ENCODE assay signal across 1 cellular context in the genomic region with DNA sequence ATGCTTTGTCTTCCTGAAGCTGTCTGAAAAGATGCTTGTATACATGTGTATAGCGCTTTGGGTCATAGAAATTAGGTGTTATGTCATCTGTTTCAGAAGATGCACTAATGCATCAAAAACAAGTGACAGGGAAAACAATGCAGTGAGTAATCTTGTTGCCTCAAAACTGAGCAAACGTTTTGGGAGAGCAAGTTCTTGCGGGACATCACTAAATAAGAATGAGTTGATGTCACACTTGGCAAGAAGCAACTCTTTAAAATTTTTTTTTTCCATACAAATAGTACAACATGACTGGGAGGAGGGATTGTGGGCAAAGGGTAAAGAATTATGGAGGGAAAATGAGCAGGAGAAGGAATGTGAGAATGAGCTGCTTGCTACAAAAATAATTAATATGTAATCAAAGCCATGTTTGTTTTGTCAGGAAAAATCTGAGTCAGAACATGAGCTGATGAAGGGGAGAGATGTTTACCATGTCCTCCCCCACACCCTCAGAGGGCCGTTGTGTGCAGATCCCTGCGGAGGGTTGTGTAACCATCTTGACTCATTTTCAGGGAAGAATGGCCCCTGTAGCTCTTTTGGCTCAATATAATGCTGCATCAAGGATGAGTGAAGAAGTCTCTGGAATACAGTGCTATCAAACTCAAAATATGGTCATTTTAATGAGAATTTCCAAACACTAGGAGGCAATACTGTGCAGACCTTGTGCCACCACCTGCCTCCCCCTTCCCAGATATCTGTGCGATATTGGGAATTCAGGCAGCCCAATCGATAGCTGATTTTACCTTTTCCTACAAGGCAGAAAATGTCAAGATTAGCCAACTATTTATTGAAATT.
TF ChIP-seq lines count a peak whose summit lies in the region.

No MANE protein-coding gene starts in this region.

TF ChIP-seq in HepG2, 621 proteins besides CTCF, POLR2A, EP300 and RAD21 (continued from another document and continues in another):
- 0 out of 2 replicates have a peak, but pooled peaks have one; percentile 9 for TF ChIP-seq MAFF (IDR thresholded peaks at IDR 0.05; ENCODE audit: low read depth, low read length)
- no peak for TF ChIP-seq FOXO4 (CRISPR knock-in tag; conservative IDR thresholded peaks at IDR 0.05)
- TF ChIP-seq FOXA3 (CRISPR knock-in tag; IDR thresholded peaks at IDR 0.05), result peak; percentile 91
- no peak for TF ChIP-seq ATRX (CRISPR knock-in tag; IDR thresholded peaks at IDR 0.05; ENCODE audit: borderline replicate concordance)
- no peak for TF ChIP-seq HOXA7 (CRISPR knock-in tag; IDR thresholded peaks at IDR 0.05)
- peak; percentile 67 for TF ChIP-seq KAT8 (CRISPR knock-in tag; IDR thresholded peaks at IDR 0.05)
- TF ChIP-seq, protein P1, sequence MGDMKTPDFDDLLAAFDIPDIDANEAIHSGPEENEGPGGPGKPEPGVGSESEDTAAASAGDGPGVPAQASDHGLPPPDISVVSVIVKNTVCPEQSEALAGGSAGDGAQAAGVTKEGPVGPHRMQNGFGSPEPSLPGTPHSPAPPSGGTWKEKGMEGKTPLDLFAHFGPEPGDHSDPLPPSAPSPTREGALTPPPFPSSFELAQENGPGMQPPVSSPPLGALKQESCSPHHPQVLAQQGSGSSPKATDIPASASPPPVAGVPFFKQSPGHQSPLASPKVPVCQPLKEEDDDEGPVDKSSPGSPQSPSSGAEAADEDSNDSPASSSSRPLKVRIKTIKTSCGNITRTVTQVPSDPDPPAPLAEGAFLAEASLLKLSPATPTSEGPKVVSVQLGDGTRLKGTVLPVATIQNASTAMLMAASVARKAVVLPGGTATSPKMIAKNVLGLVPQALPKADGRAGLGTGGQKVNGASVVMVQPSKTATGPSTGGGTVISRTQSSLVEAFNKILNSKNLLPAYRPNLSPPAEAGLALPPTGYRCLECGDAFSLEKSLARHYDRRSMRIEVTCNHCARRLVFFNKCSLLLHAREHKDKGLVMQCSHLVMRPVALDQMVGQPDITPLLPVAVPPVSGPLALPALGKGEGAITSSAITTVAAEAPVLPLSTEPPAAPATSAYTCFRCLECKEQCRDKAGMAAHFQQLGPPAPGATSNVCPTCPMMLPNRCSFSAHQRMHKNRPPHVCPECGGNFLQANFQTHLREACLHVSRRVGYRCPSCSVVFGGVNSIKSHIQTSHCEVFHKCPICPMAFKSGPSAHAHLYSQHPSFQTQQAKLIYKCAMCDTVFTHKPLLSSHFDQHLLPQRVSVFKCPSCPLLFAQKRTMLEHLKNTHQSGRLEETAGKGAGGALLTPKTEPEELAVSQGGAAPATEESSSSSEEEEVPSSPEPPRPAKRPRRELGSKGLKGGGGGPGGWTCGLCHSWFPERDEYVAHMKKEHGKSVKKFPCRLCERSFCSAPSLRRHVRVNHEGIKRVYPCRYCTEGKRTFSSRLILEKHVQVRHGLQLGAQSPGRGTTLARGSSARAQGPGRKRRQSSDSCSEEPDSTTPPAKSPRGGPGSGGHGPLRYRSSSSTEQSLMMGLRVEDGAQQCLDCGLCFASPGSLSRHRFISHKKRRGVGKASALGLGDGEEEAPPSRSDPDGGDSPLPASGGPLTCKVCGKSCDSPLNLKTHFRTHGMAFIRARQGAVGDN (CRISPR knock-in tag; IDR thresholded peaks at IDR 0.05), result no peak
- no peak for TF ChIP-seq CCDC6 (CRISPR knock-in tag; IDR thresholded peaks at IDR 0.05)
- TF ChIP-seq, protein P2, sequence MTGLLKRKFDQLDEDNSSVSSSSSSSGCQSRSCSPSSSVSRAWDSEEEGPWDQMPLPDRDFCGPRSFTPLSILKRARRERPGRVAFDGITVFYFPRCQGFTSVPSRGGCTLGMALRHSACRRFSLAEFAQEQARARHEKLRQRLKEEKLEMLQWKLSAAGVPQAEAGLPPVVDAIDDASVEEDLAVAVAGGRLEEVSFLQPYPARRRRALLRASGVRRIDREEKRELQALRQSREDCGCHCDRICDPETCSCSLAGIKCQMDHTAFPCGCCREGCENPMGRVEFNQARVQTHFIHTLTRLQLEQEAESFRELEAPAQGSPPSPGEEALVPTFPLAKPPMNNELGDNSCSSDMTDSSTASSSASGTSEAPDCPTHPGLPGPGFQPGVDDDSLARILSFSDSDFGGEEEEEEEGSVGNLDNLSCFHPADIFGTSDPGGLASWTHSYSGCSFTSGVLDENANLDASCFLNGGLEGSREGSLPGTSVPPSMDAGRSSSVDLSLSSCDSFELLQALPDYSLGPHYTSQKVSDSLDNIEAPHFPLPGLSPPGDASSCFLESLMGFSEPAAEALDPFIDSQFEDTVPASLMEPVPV (CRISPR knock-in tag; IDR thresholded peaks at IDR 0.05), result no peak
- no peak for TF ChIP-seq TERF1 (CRISPR knock-in tag; IDR thresholded peaks at IDR 0.05)
- no peak for TF ChIP-seq MEIS1 (CRISPR knock-in tag; IDR thresholded peaks at IDR 0.05; ENCODE audit: borderline replicate concordance)
- TF ChIP-seq SOX6 (IDR thresholded peaks at IDR 0.05), result no peak
- peak; percentile 78; the same call in 1 of the 2 replicates for TF ChIP-seq SOX6 (CRISPR knock-in tag; IDR thresholded peaks at IDR 0.05)
- TF ChIP-seq ZNF569 (CRISPR knock-in tag; IDR thresholded peaks at IDR 0.05; ENCODE audit: borderline replicate concordance), result no peak
- no peak for TF ChIP-seq YEATS4 (CRISPR knock-in tag; IDR thresholded peaks at IDR 0.05; ENCODE audit: borderline replicate concordance)
- TF ChIP-seq ZNF101 (CRISPR knock-in tag; IDR thresholded peaks at IDR 0.05; ENCODE audit: borderline replicate concordance, low read depth), result no peak
- TF ChIP-seq ZNF296 (CRISPR knock-in tag; conservative IDR thresholded peaks at IDR 0.05), result no peak
- no peak for TF ChIP-seq ZFY (CRISPR knock-in tag; IDR thresholded peaks at IDR 0.05)
- TF ChIP-seq, protein P3, sequence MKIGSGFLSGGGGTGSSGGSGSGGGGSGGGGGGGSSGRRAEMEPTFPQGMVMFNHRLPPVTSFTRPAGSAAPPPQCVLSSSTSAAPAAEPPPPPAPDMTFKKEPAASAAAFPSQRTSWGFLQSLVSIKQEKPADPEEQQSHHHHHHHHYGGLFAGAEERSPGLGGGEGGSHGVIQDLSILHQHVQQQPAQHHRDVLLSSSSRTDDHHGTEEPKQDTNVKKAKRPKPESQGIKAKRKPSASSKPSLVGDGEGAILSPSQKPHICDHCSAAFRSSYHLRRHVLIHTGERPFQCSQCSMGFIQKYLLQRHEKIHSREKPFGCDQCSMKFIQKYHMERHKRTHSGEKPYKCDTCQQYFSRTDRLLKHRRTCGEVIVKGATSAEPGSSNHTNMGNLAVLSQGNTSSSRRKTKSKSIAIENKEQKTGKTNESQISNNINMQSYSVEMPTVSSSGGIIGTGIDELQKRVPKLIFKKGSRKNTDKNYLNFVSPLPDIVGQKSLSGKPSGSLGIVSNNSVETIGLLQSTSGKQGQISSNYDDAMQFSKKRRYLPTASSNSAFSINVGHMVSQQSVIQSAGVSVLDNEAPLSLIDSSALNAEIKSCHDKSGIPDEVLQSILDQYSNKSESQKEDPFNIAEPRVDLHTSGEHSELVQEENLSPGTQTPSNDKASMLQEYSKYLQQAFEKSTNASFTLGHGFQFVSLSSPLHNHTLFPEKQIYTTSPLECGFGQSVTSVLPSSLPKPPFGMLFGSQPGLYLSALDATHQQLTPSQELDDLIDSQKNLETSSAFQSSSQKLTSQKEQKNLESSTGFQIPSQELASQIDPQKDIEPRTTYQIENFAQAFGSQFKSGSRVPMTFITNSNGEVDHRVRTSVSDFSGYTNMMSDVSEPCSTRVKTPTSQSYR (CRISPR knock-in tag; IDR thresholded peaks at IDR 0.05; ENCODE audit: borderline replicate concordance), result peak; percentile 95
- TF ChIP-seq, protein P4, sequence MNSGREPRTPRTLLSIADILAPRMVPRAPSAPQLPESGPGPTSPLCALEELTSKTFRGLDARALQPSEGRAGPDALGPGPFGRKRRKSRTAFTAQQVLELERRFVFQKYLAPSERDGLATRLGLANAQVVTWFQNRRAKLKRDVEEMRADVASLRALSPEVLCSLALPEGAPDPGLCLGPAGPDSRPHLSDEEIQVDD (CRISPR knock-in tag; IDR thresholded peaks at IDR 0.05; ENCODE audit: borderline replicate concordance), result no peak
- no peak for TF ChIP-seq IRF9 (CRISPR knock-in tag; IDR thresholded peaks at IDR 0.05; ENCODE audit: borderline replicate concordance)
- no peak for TF ChIP-seq SSRP1 (CRISPR knock-in tag; IDR thresholded peaks at IDR 0.05)
- TF ChIP-seq BCLAF1 (IDR thresholded peaks at IDR 0.05), result no peak
- no peak for TF ChIP-seq AGO2 (optimal IDR thresholded peaks at IDR 0.05; ENCODE audit: low read depth, low read length)
- TF ChIP-seq ZNF577 (CRISPR knock-in tag; IDR thresholded peaks at IDR 0.05; ENCODE audit: borderline replicate concordance, low read depth), result no peak
- TF ChIP-seq, protein P5, sequence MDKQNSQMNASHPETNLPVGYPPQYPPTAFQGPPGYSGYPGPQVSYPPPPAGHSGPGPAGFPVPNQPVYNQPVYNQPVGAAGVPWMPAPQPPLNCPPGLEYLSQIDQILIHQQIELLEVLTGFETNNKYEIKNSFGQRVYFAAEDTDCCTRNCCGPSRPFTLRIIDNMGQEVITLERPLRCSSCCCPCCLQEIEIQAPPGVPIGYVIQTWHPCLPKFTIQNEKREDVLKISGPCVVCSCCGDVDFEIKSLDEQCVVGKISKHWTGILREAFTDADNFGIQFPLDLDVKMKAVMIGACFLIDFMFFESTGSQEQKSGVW (CRISPR knock-in tag; IDR thresholded peaks at IDR 0.05; ENCODE audit: borderline replicate concordance), result no peak
- 0 out of 2 replicates have a peak, but pooled peaks have one; percentile 18 for TF ChIP-seq ZMYM3 (CRISPR knock-in tag; IDR thresholded peaks at IDR 0.05)
- TF ChIP-seq ZNF232 (CRISPR knock-in tag; IDR thresholded peaks at IDR 0.05; ENCODE audit: borderline replicate concordance), result no peak
- no peak for TF ChIP-seq PHF20 (CRISPR knock-in tag; IDR thresholded peaks at IDR 0.05)
- TF ChIP-seq CCAR2 (optimal IDR thresholded peaks at IDR 0.05; ENCODE audit: low read depth, low read length), result no peak
- TF ChIP-seq ZNF12 (CRISPR knock-in tag; IDR thresholded peaks at IDR 0.05), result no peak
- TF ChIP-seq ZNF839 (CRISPR knock-in tag; IDR thresholded peaks at IDR 0.05; ENCODE audit: borderline replicate concordance), result no peak
- no peak for TF ChIP-seq FOXC1 (CRISPR knock-in tag; IDR thresholded peaks at IDR 0.05; ENCODE audit: borderline replicate concordance)
- no peak for TF ChIP-seq ZNF432 (CRISPR knock-in tag; IDR thresholded peaks at IDR 0.05; ENCODE audit: borderline replicate concordance)
- TF ChIP-seq ATF6 (CRISPR knock-in tag; conservative IDR thresholded peaks at IDR 0.05), result no peak
